9 cellular contexts compared by ENCODE assay signal in the genomic region with DNA sequence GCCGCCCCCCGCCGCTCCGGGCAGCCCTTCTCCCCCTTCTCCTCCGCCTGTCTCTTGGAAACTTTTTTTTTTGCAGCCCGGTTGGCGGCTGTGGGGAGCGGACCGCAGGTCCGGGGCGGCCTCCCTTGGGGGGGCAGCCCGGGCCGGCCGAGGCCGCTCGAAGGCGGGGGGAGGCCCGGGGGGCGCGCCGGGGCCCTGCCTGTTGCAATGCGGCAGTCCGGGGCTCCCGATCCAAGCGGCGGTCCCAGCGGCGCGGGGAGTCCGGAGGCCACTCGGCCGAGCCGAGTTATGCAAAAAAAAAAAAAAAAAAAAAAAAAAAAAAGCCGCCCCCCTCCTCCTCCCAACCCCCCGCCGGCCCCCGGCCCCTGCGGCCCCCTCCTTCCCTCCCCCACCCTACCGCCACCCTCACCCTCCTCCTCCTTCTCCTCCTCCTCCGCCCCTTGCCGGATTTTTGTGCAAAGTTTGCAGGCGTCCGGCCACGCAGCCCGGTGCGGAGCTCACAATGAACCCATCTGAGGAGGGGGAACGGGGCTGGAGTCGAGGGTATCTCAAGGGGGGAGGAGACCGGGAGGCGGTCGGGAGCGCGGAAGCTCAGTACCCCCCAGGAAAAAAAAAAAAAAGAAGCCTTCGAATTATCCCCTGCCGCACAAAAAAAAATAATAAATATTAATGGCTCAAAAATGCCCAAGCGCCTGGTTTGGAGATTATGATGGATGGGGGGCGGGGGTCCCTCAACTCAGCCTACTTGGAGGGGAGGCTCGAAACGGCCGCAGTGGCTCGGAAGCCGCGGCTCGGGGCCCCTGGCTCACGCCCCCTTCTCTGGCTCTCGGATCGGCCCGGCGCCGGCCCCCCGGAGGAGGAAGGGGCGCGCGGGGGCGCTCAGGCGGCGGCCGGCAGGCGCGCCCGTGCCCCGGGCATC. TPM values are rescaled to one million over a fixed set of nuclear protein-coding genes. Genes with fewer than 3 reads are reported as not detected.
A peak's percentile ranks its signal among the peaks of the same experiment; 100 is the strongest.
DNase-seq lines count a peak whose midpoint lies in the region; ATAC-seq and TF ChIP-seq lines count a peak whose summit lies in the region.
"Had no signal": no experiment of that assay in that cellular context is flagged by ENCODE, and none has a peak within 500 bp of the region (broad histone marks: within the 10 kb centered on the region; RNA-seq: fewer than 3 reads in every experiment).

TSS of gene ZNF423 (minus strand) at position 291 of the 919 bp plus-strand sequence. CDS start 338 bp downstream, outside the sequence.

- no peak within 1 kb of the TSS for H3K27ac Mint-ChIP-seq in T-helper 17 cell

- WGBS in prostate gland: under 1% methylated on average over 60 of the region's 82 CpGs

- POLR2A ChIA-PET in HEK293T (lab: Yijun Ruan, JAX): interaction anchor here (1.0 kb wide), 1 partner anchor 20 kb away, joined by 3 read pairs; no protein-coding TSS in a partner anchor

- no peaks in the 10 kb centered on the region for H3K36me3 ChIP-seq in prostate gland

- H3K4me3 Mint-ChIP-seq in T-helper 17 cell: peak within 1 kb of the TSS; percentile 90

- no peaks in the 10 kb centered on the region for H3K27me3 ChIP-seq in prostate gland (replicated peaks; ENCODE audit: insufficient read depth)

- TF ChIP-seq CTCF in prostate gland (IDR thresholded peaks at IDR 0.05): no peak

- no peaks in the 10 kb centered on the region for H3K9me3 ChIP-seq in T-helper 17 cell (ENCODE audit: control insufficient read depth, low read length, poor library complexity, severe bottlenecking)
- H3K9me3 ChIP-seq in prostate gland: no peaks in the 10 kb centered on the region

- H3K36me3 Mint-ChIP-seq in T-helper 17 cell (ENCODE audit: low read depth): no peaks in the 10 kb centered on the region

- no peak for DNase-seq in HEK293T (ENCODE audit: extremely low spot score)
- no peak for DNase-seq in T-helper 17 cell
- DNase-seq in Right ventricle myocardium superior: no peak
- no peak for DNase-seq in prostate gland (ENCODE audit: low spot score)
- no peak for DNase-seq in SIG-M5 treated with dmso at 0.1 percent for 504 hours (lab: John Stamatoyannopoulos, UW; ENCODE audit: unreplicated experiment)
- no peak for DNase-seq in stimulated activated CD4-positive, alpha-beta T cell treated with anti-CD3 and anti-CD28 coated beads, Interleukin-2, amount 100 ng/mL, for 48 hours
- no peak for DNase-seq in head of caudate nucleus

- intact Hi-C loops in Right ventricle myocardium superior (cut with DNase I) (no loop called here), prostate gland (cut with DNase I) (loop anchor here (5.0 to 10.0 kb wide), 6 partner anchors 104 to 364 kb away; partner anchors contain the start of gene TENT4B), head of caudate nucleus (cut with DNase I) (no loop called here)

- peaks cover 9% of the 10 kb centered on the region for H3K4me1 ChIP-seq in prostate gland (replicated peaks)

- no peak for TF ChIP-seq POLR2A in prostate gland (IDR thresholded peaks at IDR 0.05)

- ATAC-seq in T-helper 17 cell (no peak), Right ventricle myocardium superior (ENCODE audit: poor library complexity) (peak; percentile 18), GM18861 (IDR thresholded peaks at IDR 0.05; ENCODE audit: unreplicated experiment) (no peak)

- CTCF ChIA-PET in HEK293T (lab: Yijun Ruan, JAX): interaction anchor here (0.6 kb wide), 1 partner anchor 24 kb away, joined by 3 read pairs; no protein-coding TSS in a partner anchor

- H3K4me3 ChIP-seq in prostate gland: peak within 1 kb of the TSS; percentile 70 to 79

- H3K27ac ChIP-seq in prostate gland: peak within 1 kb of the TSS; percentile 85 to 86

- peaks cover 46% of the 10 kb centered on the region for H3K27me3 Mint-ChIP-seq in T-helper 17 cell

- H3K4me1 Mint-ChIP-seq in T-helper 17 cell: peaks cover 9% of the 10 kb centered on the region

TF ChIP-seq in HEK293T, 16 proteins besides CTCF, POLR2A, EP300 and RAD21:
- TF ChIP-seq BHLHE40 (IDR thresholded peaks at IDR 0.05; ENCODE audit: borderline replicate concordance) (no peak), SP1 (IDR thresholded peaks at IDR 0.05) (no peak), L3MBTL2 (conservative IDR thresholded peaks at IDR 0.05) (peak; percentile 28; the same call in 1 of the 2 replicates)

RNA-seq across cellular contexts. Expression of gene ZNF423, which starts in this region (rescaled TPM):
- not detected for total RNA-seq in T-helper 17 cell
- 8.4 TPM for total RNA-seq in Right ventricle myocardium superior
- total RNA-seq in prostate gland: 10 to 100 TPM in 1 of 2 donors, 1 to 10 TPM in 1; 6.1 to 22.7 TPM
- total RNA-seq: activated CD8-positive, alpha-beta memory T cell treated with anti-CD3 and anti-CD28 coated beads for 36 hours had no signal
